Comparison of ENCODE assay signal across 33 cellular contexts in genomic region chr11:102749101-102749725, GRCh38. TPM values are rescaled to one million over a fixed set of nuclear protein-coding genes. Genes with fewer than 3 reads are reported as not detected.
"Had no signal": no experiment of that assay in that cellular context is flagged by ENCODE, and none has a peak within 500 bp of the region (broad histone marks: within the 10 kb centered on the region; RNA-seq: fewer than 3 reads in every experiment).

No MANE protein-coding gene starts in this region.

- H3K4me1 ChIP-seq: adrenal gland, esophagus squamous epithelium, gastroesophageal sphincter, heart left ventricle, parathyroid adenoma, right lobe of liver, stomach, suprapubic skin, tibial nerve had no signal

- ATAC-seq: activated CD4-positive, alpha-beta T cell treated with anti-CD3 and anti-CD28 coated beads for 36 hours; activated T-cell treated with anti-CD3 and anti-CD28 coated beads, Interleukin-2, amount 50 U/mL, for 4 hours; effector memory CD8-positive, alpha-beta T cell; gastroesophageal sphincter; heart left ventricle; left colon; mucosa of descending colon; right lobe of liver; stimulated activated memory B cell treated with anti-CD40 and anti-IgM and Interleukin-4, amounts not matched to agents 10 μg/mL and 1 μg/mL and 100 μg/mL, for 72 hours had no signal

- H3K27me3 ChIP-seq: adrenal gland, gastroesophageal sphincter, right lobe of liver, stomach, suprapubic skin, tibial nerve had no signal

- H3K36me3 ChIP-seq: adrenal gland, esophagus squamous epithelium, gastroesophageal sphincter, heart left ventricle, right lobe of liver, stomach, suprapubic skin, tibial nerve had no signal

- FAIRE-seq: astrocyte, colon, endothelial cell of umbilical vein, small intestine, urothelium cell line had no signal

- DNase-seq: activated B cell treated with CpG ODN at 0.5 μM for 24 hours; activated CD4-positive, alpha-beta T cell treated with anti-CD3 and anti-CD28 coated beads for 36 hours; activated CD4-positive, alpha-beta T cell treated with anti-CD3 and anti-CD28 coated beads, Interleukin-2, amount 50 U/mL, for 4 hours; activated CD8-positive, alpha-beta memory T cell treated with anti-CD3 and anti-CD28 coated beads for 24 hours; activated CD8-positive, alpha-beta memory T cell treated with anti-CD3 and anti-CD28 coated beads, Interleukin-2, amount 50 U/mL, for 4 hours; activated naive CD4-positive, alpha-beta T cell; activated T-cell treated with anti-CD3 and anti-CD28 coated beads, Interleukin-2, amount 50 U/mL, for 4 hours; adrenal gland; effector memory CD8-positive, alpha-beta T cell; esophagus squamous epithelium; heart left ventricle; islet precursor cell; left colon; mesenchymal stem cell; mucosa of descending colon; nephron progenitor cell; nucleus accumbens; right lobe of liver; small intestine; stimulated activated CD4-positive, alpha-beta T cell treated with anti-CD3 and anti-CD28 coated beads, Interleukin-2, amount 100 ng/mL, for 24 hours; stomach had no signal

- H3K4me3 ChIP-seq: adrenal gland, esophagus squamous epithelium, gastroesophageal sphincter, heart left ventricle, mucosa of descending colon, right lobe of liver, stomach, suprapubic skin, tibial nerve had no signal

- H3K9ac ChIP-seq: parathyroid adenoma had no signal

- H3K27ac ChIP-seq: adrenal gland, esophagus squamous epithelium, gastroesophageal sphincter, heart left ventricle, parathyroid adenoma, right lobe of liver, stomach, suprapubic skin, tibial nerve had no signal

- H2AFZ ChIP-seq: parathyroid adenoma had no signal

- H3K79me2 ChIP-seq: parathyroid adenoma had no signal

- H3K9me3 ChIP-seq: adrenal gland, esophagus squamous epithelium, mucosa of descending colon, right lobe of liver had no signal

RNA-seq across cellular contexts. Expression of gene MMP8, which starts 24.5 kb away (rescaled TPM):
- total RNA-seq: activated B cell treated with CpG ODN at 0.5 μM for 24 hours; activated CD4-positive, alpha-beta T cell treated with anti-CD3 and anti-CD28 coated beads for 36 hours; activated T-cell treated with anti-CD3 and anti-CD28 coated beads, Interleukin-2, amount 50 U/mL, for 4 hours; activated T-helper 2 cell treated with anti-CD3 and anti-CD28 coated beads, Interferon-gamma antibody, Interleukin-2, Interleukin-4, amounts not matched to agents 10 μg/mL and 5 μg/mL and 100 μg/mL, durations not matched to agents 14 hours and 24 hours and 36 hours; astrocyte; dermis microvascular lymphatic vessel endothelial cell; endothelial cell of umbilical vein; esophagus squamous epithelium; left colon; mucosa of descending colon; tibial nerve had no signal
- polyA plus RNA-seq: endothelial cell of umbilical vein had no signal

RNA-seq across cellular contexts. Expression of gene MMP10, which starts 31.2 kb away (rescaled TPM):
- total RNA-seq: activated B cell treated with CpG ODN at 0.5 μM for 24 hours; activated CD4-positive, alpha-beta T cell treated with anti-CD3 and anti-CD28 coated beads for 36 hours; activated T-helper 2 cell treated with anti-CD3 and anti-CD28 coated beads, Interferon-gamma antibody, Interleukin-2, Interleukin-4, amounts not matched to agents 10 μg/mL and 5 μg/mL and 100 μg/mL, durations not matched to agents 14 hours and 24 hours and 36 hours; adrenal gland; esophagus squamous epithelium; heart left ventricle; lower leg skin; suprapubic skin; tibial nerve had no signal
- polyA plus RNA-seq: adrenal gland, heart left ventricle had no signal

RNA-seq across cellular contexts. Expression of gene MMP27, which starts 43.6 kb away (rescaled TPM):
- total RNA-seq: activated B cell treated with CpG ODN at 0.5 μM for 24 hours; activated CD4-positive, alpha-beta T cell treated with anti-CD3 and anti-CD28 coated beads for 36 hours; activated T-cell treated with anti-CD3 and anti-CD28 coated beads, Interleukin-2, amount 50 U/mL, for 4 hours; activated T-helper 2 cell treated with anti-CD3 and anti-CD28 coated beads, Interferon-gamma antibody, Interleukin-2, Interleukin-4, amounts not matched to agents 10 μg/mL and 5 μg/mL and 100 μg/mL, durations not matched to agents 14 hours and 24 hours and 36 hours; adrenal gland; astrocyte; dermis microvascular lymphatic vessel endothelial cell; endothelial cell of umbilical vein; gastroesophageal sphincter; stomach had no signal
- polyA plus RNA-seq: adrenal gland, endothelial cell of umbilical vein, heart left ventricle, stomach had no signal

RNA-seq across cellular contexts. Expression of gene MMP1, which starts 48.7 kb away (rescaled TPM):
- total RNA-seq: activated B cell treated with CpG ODN at 0.5 μM for 24 hours; activated CD4-positive, alpha-beta T cell treated with anti-CD3 and anti-CD28 coated beads for 36 hours; activated T-cell treated with anti-CD3 and anti-CD28 coated beads, Interleukin-2, amount 50 U/mL, for 4 hours; activated T-helper 2 cell treated with anti-CD3 and anti-CD28 coated beads, Interferon-gamma antibody, Interleukin-2, Interleukin-4, amounts not matched to agents 10 μg/mL and 5 μg/mL and 100 μg/mL, durations not matched to agents 14 hours and 24 hours and 36 hours; adrenal gland; gastroesophageal sphincter; lower leg skin; tibial nerve had no signal
